Comparison of ENCODE assay signal across 1 cellular context in the genomic region with DNA sequence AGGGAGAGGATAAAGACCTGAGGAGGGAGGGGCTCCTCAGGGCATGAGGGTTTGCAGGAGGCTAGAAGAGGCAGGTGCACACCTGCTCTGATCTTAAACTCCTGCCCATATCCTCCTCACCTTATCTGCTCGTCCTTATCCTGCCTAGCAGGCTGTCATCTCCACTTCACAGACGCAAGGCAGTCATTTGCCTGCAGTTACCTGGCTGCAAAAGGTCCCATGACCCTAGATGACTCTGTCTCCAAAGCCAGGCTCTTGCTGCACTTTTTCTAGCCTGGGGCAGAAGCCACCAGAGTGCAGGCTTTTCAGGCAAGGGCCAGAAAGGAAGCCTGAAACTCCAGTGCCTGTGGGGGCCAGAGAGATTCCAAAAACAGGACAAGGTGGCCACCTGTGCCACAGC.
TF ChIP-seq lines count a peak whose summit lies in the region.

No MANE protein-coding gene starts in this region.

TF ChIP-seq in GM23338, 12 proteins besides CTCF, POLR2A, EP300 and RAD21:
- no peak for TF ChIP-seq CREB1 (CRISPR knock-in tag; IDR thresholded peaks at IDR 0.05; ENCODE audit: low read depth)
- no peak for TF ChIP-seq STAT1 (IDR thresholded peaks at IDR 0.05; ENCODE audit: unreplicated experiment)
- no peak for TF ChIP-seq EZH2 (IDR thresholded peaks at IDR 0.05; ENCODE audit: low read depth, unreplicated experiment)
- no peak for TF ChIP-seq NANOG (IDR thresholded peaks at IDR 0.05; ENCODE audit: borderline replicate concordance)
- TF ChIP-seq ZNF114 (CRISPR knock-in tag; IDR thresholded peaks at IDR 0.05), result no peak
- no peak for TF ChIP-seq JUNB (IDR thresholded peaks at IDR 0.05; ENCODE audit: unreplicated experiment)
- no peak for TF ChIP-seq ZNF331 (CRISPR knock-in tag; IDR thresholded peaks at IDR 0.05; ENCODE audit: low read depth)
